Comparison of ENCODE assay signal across 1 cellular context in the genomic region with DNA sequence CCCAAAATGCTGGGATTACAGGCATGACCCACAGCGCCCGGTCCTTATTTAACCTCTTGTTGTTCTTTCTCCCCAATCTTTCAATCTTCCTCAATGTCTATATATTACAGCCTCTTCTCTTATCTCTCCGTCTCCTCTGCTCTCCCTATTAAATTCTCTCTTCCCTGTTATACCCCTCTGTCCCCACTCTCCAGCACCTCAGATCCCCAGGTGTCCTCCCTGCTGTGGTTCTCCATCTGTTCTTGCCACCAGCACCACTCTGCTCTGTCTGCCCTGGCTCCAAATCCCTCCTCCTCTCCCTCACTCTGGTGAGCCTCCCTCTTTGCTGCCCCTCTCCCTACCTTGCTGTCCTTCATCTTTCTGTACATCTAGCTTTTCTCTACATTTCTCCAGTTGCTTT.
TF ChIP-seq lines count a peak whose summit lies in the region.

No MANE protein-coding gene starts in this region.

TF ChIP-seq in HepG2, 621 proteins besides CTCF, POLR2A, EP300 and RAD21:
- TF ChIP-seq ZNF484 (CRISPR knock-in tag; IDR thresholded peaks at IDR 0.05; ENCODE audit: borderline replicate concordance, low read depth) (no peak), NCOA1 (CRISPR knock-in tag; IDR thresholded peaks at IDR 0.05) (no peak)
- TF ChIP-seq, protein P1, sequence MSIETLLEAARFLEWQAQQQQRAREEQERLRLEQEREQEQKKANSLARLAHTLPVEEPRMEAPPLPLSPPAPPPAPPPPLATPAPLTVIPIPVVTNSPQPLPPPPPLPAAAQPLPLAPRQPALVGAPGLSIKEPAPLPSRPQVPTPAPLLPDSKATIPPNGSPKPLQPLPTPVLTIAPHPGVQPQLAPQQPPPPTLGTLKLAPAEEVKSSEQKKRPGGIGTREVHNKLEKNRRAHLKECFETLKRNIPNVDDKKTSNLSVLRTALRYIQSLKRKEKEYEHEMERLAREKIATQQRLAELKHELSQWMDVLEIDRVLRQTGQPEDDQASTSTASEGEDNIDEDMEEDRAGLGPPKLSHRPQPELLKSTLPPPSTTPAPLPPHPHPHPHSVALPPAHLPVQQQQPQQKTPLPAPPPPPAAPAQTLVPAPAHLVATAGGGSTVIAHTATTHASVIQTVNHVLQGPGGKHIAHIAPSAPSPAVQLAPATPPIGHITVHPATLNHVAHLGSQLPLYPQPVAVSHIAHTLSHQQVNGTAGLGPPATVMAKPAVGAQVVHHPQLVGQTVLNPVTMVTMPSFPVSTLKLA (IDR thresholded peaks at IDR 0.05): no peak
- TF ChIP-seq, protein P2, sequence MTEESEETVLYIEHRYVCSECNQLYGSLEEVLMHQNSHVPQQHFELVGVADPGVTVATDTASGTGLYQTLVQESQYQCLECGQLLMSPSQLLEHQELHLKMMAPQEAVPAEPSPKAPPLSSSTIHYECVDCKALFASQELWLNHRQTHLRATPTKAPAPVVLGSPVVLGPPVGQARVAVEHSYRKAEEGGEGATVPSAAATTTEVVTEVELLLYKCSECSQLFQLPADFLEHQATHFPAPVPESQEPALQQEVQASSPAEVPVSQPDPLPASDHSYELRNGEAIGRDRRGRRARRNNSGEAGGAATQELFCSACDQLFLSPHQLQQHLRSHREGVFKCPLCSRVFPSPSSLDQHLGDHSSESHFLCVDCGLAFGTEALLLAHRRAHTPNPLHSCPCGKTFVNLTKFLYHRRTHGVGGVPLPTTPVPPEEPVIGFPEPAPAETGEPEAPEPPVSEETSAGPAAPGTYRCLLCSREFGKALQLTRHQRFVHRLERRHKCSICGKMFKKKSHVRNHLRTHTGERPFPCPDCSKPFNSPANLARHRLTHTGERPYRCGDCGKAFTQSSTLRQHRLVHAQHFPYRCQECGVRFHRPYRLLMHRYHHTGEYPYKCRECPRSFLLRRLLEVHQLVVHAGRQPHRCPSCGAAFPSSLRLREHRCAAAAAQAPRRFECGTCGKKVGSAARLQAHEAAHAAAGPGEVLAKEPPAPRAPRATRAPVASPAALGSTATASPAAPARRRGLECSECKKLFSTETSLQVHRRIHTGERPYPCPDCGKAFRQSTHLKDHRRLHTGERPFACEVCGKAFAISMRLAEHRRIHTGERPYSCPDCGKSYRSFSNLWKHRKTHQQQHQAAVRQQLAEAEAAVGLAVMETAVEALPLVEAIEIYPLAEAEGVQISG (CRISPR knock-in tag; IDR thresholded peaks at IDR 0.05): no peak
